ENCODE assay signal across 20 cellular contexts in the genomic region with DNA sequence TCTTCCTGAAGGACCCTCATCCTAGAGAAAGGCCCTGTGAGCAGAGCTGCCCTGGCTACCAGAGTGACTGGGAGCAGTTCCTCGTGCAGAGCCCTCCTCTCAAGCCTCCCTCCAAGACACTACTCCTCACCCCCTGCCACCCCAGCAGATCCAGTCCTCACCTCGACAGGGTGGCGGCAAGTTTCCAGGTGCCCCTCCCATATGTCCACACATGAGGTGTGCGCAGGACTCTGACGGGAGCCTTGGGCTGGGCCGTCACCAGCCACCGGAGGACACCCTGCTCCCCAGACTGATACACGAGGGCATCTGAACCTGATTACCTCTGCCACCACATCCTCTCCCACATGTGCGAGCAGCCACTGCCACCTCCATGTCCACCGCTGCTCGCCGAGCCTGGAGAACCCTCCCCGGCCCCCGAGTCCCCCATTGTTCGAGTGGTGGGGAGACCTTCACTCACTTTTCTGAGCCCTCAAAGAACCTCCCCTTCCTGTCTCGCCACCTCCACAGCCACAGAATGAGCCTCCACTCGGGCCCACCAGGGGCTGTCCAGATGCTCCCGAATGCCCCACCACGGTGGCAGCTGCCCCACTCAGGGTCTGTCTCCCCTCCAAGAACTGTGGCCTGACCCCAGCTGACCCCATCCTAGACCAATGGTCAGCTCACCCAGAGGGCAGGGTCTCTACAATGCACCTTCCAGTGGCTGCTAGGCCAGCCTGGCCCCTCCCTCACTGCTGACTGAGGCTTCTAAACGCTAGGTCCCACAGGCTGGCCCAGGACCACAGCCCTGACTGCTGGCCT.
DNase-seq lines count a peak whose midpoint lies in the region; ATAC-seq and TF ChIP-seq lines count a peak whose summit lies in the region.
"Had no signal": no experiment of that assay in that cellular context is flagged by ENCODE, and none has a peak within 500 bp of the region (broad histone marks: within the 10 kb centered on the region; RNA-seq: fewer than 3 reads in every experiment).

No MANE protein-coding gene starts in this region.

- H3K4me1 Mint-ChIP-seq in activated CD4-positive, alpha-beta memory T cell treated with anti-CD3 and anti-CD28 coated beads for 36 hours (ENCODE audit: low read depth) = no peaks in the 10 kb centered on the region
- no peaks in the 10 kb centered on the region for H3K4me1 Mint-ChIP-seq in activated CD4-positive, alpha-beta memory T cell treated with anti-CD3 and anti-CD28 coated beads, Interleukin-2, amount 10 ng/mL, durations not matched to agents 7 days and 5 days
- H3K4me1 Mint-ChIP-seq in chondrocyte (ENCODE audit: low read depth) = peaks cover 9% of the 10 kb centered on the region
- H3K4me1 Mint-ChIP-seq: activated CD4-positive, alpha-beta T cell treated with anti-CD3 and anti-CD28 coated beads, Interleukin-2, amount 10 ng/mL, durations not matched to agents 24 days and 14 days had no signal

- intact Hi-C loops in activated CD4-positive, alpha-beta memory T cell treated with anti-CD3 and anti-CD28 coated beads for 36 hours (cut with micrococcal nuclease) = no loop called here
- intact Hi-C loops in psoas muscle (cut with DNase I) = loop anchor here in 1 of 2 donors (10.0 kb wide), 1 partner anchor 45 kb away; no protein-coding TSS in a partner anchor

- H3K27ac Mint-ChIP-seq in activated CD4-positive, alpha-beta memory T cell treated with anti-CD3 and anti-CD28 coated beads for 36 hours = no peak overlapping the region
- H3K27ac Mint-ChIP-seq in activated CD4-positive, alpha-beta memory T cell treated with anti-CD3 and anti-CD28 coated beads, Interleukin-2, amount 10 ng/mL, durations not matched to agents 7 days and 5 days = no peak overlapping the region
- H3K27ac Mint-ChIP-seq in chondrocyte (ENCODE audit: unreplicated experiment) = peak overlapping the region; percentile 47
- H3K27ac Mint-ChIP-seq: activated CD4-positive, alpha-beta T cell treated with anti-CD3 and anti-CD28 coated beads, Interleukin-2, amount 10 ng/mL, durations not matched to agents 24 days and 14 days; activated T-helper 1 cell treated with anti-CD3 and anti-CD28 coated beads, Interleukin-12 subunit alpha, Interleukin-12 subunit beta, Interleukin-2, Interleukin-4 antibody, amounts not matched to agents 30 ng/mL and 10 ng/mL and 1 ng/mL, durations not matched to agents 14 hours and 24 hours and 36 hours had no signal

- DNase-seq in activated CD4-positive, alpha-beta memory T cell treated with anti-CD3 and anti-CD28 coated beads for 36 hours = peak; percentile 2
- no peak for DNase-seq in activated CD4-positive, alpha-beta memory T cell treated with anti-CD3 and anti-CD28 coated beads, Interleukin-2, amount 10 ng/mL, durations not matched to agents 7 days and 5 days
- DNase-seq in D341Med (ENCODE audit: low spot score) (peak; percentile 14), chondrocyte (ENCODE audit: low spot score) (no peak), osteoblast (ENCODE audit: insufficient read length, low spot score, missing footprints) (peak; percentile 36), tibial nerve (ENCODE audit: low spot score in 2 of 2) (no peak), C1 segment of cervical spinal cord (lab: John Stamatoyannopoulos, UW) (no peak), psoas muscle (no peak)
- DNase-seq: activated CD4-positive, alpha-beta T cell treated with anti-CD3 and anti-CD28 coated beads, Interleukin-2, amount 10 ng/mL, durations not matched to agents 24 days and 14 days; DMS79 treated with DMSO at 0.1 percent for 48 hours; foreskin melanocyte; NCI-H1105 treated with DMSO at 0.1 percent for 48 hours; stimulated activated CD4-positive, alpha-beta T cell treated with anti-CD3 and anti-CD28 coated beads, Interleukin-4, amount 100 ng/mL, for 24 hours had no signal

- H3K9me3 Mint-ChIP-seq in activated CD4-positive, alpha-beta memory T cell treated with anti-CD3 and anti-CD28 coated beads for 36 hours = no peaks in the 10 kb centered on the region
- no peaks in the 10 kb centered on the region for H3K9me3 Mint-ChIP-seq in activated CD4-positive, alpha-beta memory T cell treated with anti-CD3 and anti-CD28 coated beads, Interleukin-2, amount 10 ng/mL, durations not matched to agents 7 days and 5 days
- no peaks in the 10 kb centered on the region for H3K9me3 Mint-ChIP-seq in chondrocyte (ENCODE audit: low read depth)
- H3K9me3 Mint-ChIP-seq: activated CD4-positive, alpha-beta T cell treated with anti-CD3 and anti-CD28 coated beads, Interleukin-2, amount 10 ng/mL, durations not matched to agents 24 days and 14 days; activated T-helper 1 cell treated with anti-CD3 and anti-CD28 coated beads, Interleukin-12 subunit alpha, Interleukin-12 subunit beta, Interleukin-2, Interleukin-4 antibody, amounts not matched to agents 30 ng/mL and 10 ng/mL and 1 ng/mL, durations not matched to agents 14 hours and 24 hours and 36 hours had no signal

- H4K20me1 ChIP-seq in osteoblast (ENCODE audit: insufficient read depth, low read length) = peaks cover 30% of the 10 kb centered on the region

- peaks cover 26% of the 10 kb centered on the region for H3K36me3 Mint-ChIP-seq in activated CD4-positive, alpha-beta memory T cell treated with anti-CD3 and anti-CD28 coated beads for 36 hours
- peaks cover 36% of the 10 kb centered on the region for H3K36me3 Mint-ChIP-seq in activated CD4-positive, alpha-beta memory T cell treated with anti-CD3 and anti-CD28 coated beads, Interleukin-2, amount 10 ng/mL, durations not matched to agents 7 days and 5 days (ENCODE audit: low read depth)
- H3K36me3 Mint-ChIP-seq in chondrocyte (ENCODE audit: low read depth) = peaks cover 25% of the 10 kb centered on the region

- H3K4me3 Mint-ChIP-seq in activated CD4-positive, alpha-beta memory T cell treated with anti-CD3 and anti-CD28 coated beads for 36 hours = no peak overlapping the region
- H3K4me3 Mint-ChIP-seq in activated CD4-positive, alpha-beta memory T cell treated with anti-CD3 and anti-CD28 coated beads, Interleukin-2, amount 10 ng/mL, durations not matched to agents 7 days and 5 days = no peak overlapping the region
- no peak overlapping the region for H3K4me3 Mint-ChIP-seq in chondrocyte (ENCODE audit: unreplicated experiment)
- H3K4me3 Mint-ChIP-seq: activated CD4-positive, alpha-beta T cell treated with anti-CD3 and anti-CD28 coated beads, Interleukin-2, amount 10 ng/mL, durations not matched to agents 24 days and 14 days; activated T-helper 1 cell treated with anti-CD3 and anti-CD28 coated beads, Interleukin-12 subunit alpha, Interleukin-12 subunit beta, Interleukin-2, Interleukin-4 antibody, amounts not matched to agents 30 ng/mL and 10 ng/mL and 1 ng/mL, durations not matched to agents 14 hours and 24 hours and 36 hours had no signal

- H3K79me2 ChIP-seq in osteoblast (ENCODE audit: insufficient read depth, low read length) = no peaks in the 10 kb centered on the region

- H3K4me3 ChIP-seq in osteoblast (ENCODE audit: insufficient read depth, low read length) = no peak overlapping the region
- H3K4me3 ChIP-seq in tibial nerve = no peak overlapping the region
- H3K4me3 ChIP-seq in psoas muscle = no peak overlapping the region
- H3K4me3 ChIP-seq: ascending aorta, HAP-1, pancreas, SJSA1, skin epidermis had no signal

- H3K4me1 ChIP-seq in osteoblast (ENCODE audit: insufficient read depth, low read length) (peaks cover 7% of the 10 kb centered on the region), tibial nerve (peaks cover 0 to 7% (median 0%) of the 10 kb centered on the region in 4 donors), psoas muscle (peaks cover 6% of the 10 kb centered on the region)
- H3K4me1 ChIP-seq: ascending aorta, HAP-1 had no signal

- ATAC-seq in psoas muscle = no peak

- TF ChIP-seq POLR2A in tibial nerve (IDR thresholded peaks at IDR 0.05) = no peak

- POLR2A ChIA-PET in activated CD4-positive, alpha-beta memory T cell treated with anti-CD3 and anti-CD28 coated beads for 36 hours (lab: Charles Lee) = no interaction called here
- POLR2A ChIA-PET in activated CD4-positive, alpha-beta memory T cell treated with anti-CD3 and anti-CD28 coated beads, Interleukin-2, amount 10 ng/mL, durations not matched to agents 7 days and 5 days (lab: Charles Lee) = interaction anchor here (1.0 kb wide), 1 partner anchor 153 kb away, joined by 3 read pairs; no protein-coding TSS in a partner anchor

- H3K4me2 ChIP-seq in osteoblast (ENCODE audit: insufficient read depth, low read length) = no peak overlapping the region

- H3K27ac ChIP-seq in osteoblast (ENCODE audit: low read depth, low read length) (peak overlapping the region; percentile 61), tibial nerve (no peak overlapping the region), psoas muscle (no peak overlapping the region)
- H3K27ac ChIP-seq: ascending aorta, C4-2B, pancreas, SJSA1, skin epidermis had no signal

- CTCF ChIA-PET in activated CD4-positive, alpha-beta memory T cell treated with anti-CD3 and anti-CD28 coated beads for 36 hours (lab: Charles Lee) = no interaction called here
- CTCF ChIA-PET in activated CD4-positive, alpha-beta memory T cell treated with anti-CD3 and anti-CD28 coated beads, Interleukin-2, amount 10 ng/mL, durations not matched to agents 7 days and 5 days (lab: Charles Lee) = no interaction called here

- H3K36me3 ChIP-seq in osteoblast (ENCODE audit: insufficient read depth, low read length) (peaks cover 45% of the 10 kb centered on the region), tibial nerve (peaks cover 0 to 96% (median 28%) of the 10 kb centered on the region in 3 donors), psoas muscle (ENCODE audit: insufficient read depth in 1 of 2, low read depth in 1 of 2) (peaks cover 3 to 96% of the 10 kb centered on the region in 2 donors)

- no peak overlapping the region for H2AFZ ChIP-seq in osteoblast (ENCODE audit: low read length)

- TF ChIP-seq CTCF in chondrocyte (IDR thresholded peaks at IDR 0.05) = no peak
- no peak for TF ChIP-seq CTCF in osteoblast (IDR thresholded peaks at IDR 0.05; ENCODE audit: extremely low read depth, low read depth, low read length)
- no peak for TF ChIP-seq CTCF in tibial nerve (IDR thresholded peaks at IDR 0.05)
- TF ChIP-seq CTCF in psoas muscle (IDR thresholded peaks at IDR 0.05) = no peak

- no peak for TF ChIP-seq EP300 in tibial nerve (IDR thresholded peaks at IDR 0.05)

- no peaks in the 10 kb centered on the region for H3K27me3 ChIP-seq in osteoblast (ENCODE audit: insufficient read depth, low read length)
- H3K27me3 ChIP-seq in tibial nerve = no peaks in the 10 kb centered on the region
- no peaks in the 10 kb centered on the region for H3K27me3 ChIP-seq in psoas muscle (ENCODE audit: insufficient read depth in 3 of 3, low read length in 2 of 3)
- H3K27me3 ChIP-seq: ascending aorta, pancreas, SJSA1 had no signal

- 87 to 92% methylated on average over 20 of the region's 20 CpGs for WGBS in tibial nerve, 2 donors
- 90 to 91% (median 90%) methylated on average over 20 of the region's 20 CpGs for WGBS in psoas muscle, 3 donors

- no peaks in the 10 kb centered on the region for H3K27me3 Mint-ChIP-seq in activated CD4-positive, alpha-beta memory T cell treated with anti-CD3 and anti-CD28 coated beads for 36 hours
- H3K27me3 Mint-ChIP-seq in activated CD4-positive, alpha-beta memory T cell treated with anti-CD3 and anti-CD28 coated beads, Interleukin-2, amount 10 ng/mL, durations not matched to agents 7 days and 5 days = no peaks in the 10 kb centered on the region
- no peaks in the 10 kb centered on the region for H3K27me3 Mint-ChIP-seq in chondrocyte (ENCODE audit: low read depth)
- H3K27me3 Mint-ChIP-seq: activated CD4-positive, alpha-beta T cell treated with anti-CD3 and anti-CD28 coated beads, Interleukin-2, amount 10 ng/mL, durations not matched to agents 24 days and 14 days had no signal

- H3K9me3 ChIP-seq in osteoblast (ENCODE audit: low read depth, low read length) (no peaks in the 10 kb centered on the region), tibial nerve (no peaks in the 10 kb centered on the region), psoas muscle (no peaks in the 10 kb centered on the region)
- H3K9me3 ChIP-seq: ascending aorta, HAP-1, pancreas, SJSA1 had no signal

Comparison
In these comparisons a context has a peak if more than half of its experiments do, and no peak if none do; other contexts are left out.
1. DNase-seq: peak in activated CD4-positive, alpha-beta memory T cell treated with anti-CD3 and anti-CD28 coated beads for 36 hours (single experiment), D341Med (single experiment) and osteoblast (single experiment); none in activated CD4-positive, alpha-beta memory T cell treated with anti-CD3 and anti-CD28 coated beads, Interleukin-2, amount 10 ng/mL, durations not matched to agents 7 days and 5 days (single experiment), chondrocyte (single experiment), tibial nerve (0 of 2), C1 segment of cervical spinal cord (0 of 14) and psoas muscle (0 of 2).